In the genomic region with DNA sequence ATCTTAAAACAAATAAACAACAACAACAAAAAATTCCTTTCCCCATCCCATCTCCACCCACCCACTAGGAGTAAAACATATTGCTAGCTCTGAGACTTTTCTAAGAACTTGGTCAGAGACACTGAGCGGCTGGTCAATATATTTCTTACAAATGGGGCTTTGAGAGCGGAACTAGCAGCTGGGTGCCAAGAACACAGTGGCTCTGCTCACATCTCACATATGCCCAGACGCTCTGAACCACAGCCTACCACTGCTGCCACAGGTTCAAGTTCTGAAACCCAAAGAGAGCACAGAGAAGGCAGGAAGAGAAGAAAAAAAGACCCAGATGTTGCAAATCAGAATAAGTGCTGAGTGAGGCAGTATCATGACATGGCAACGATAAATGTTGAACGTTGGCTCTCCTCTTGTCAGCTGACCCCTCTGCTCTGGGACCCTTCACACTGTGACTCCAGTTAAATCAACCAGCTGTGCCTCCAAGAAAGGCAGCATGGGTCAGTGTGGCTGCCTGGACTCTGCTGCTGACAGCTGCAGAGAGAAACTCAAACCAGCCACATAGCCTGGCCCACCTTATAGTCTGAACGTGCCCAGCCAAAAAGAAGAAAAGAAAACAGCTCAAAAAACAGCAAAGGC, we compare ENCODE assay signal across 10 cellular contexts. TPM values are rescaled to one million over a fixed set of nuclear protein-coding genes. Genes with fewer than 3 reads are reported as not detected.
DNase-seq lines count a peak whose midpoint lies in the region; FAIRE-seq lines count a peak whose summit lies in the region.
"Had no signal": no experiment of that assay in that cellular context is flagged by ENCODE, and none has a peak within 500 bp of the region (broad histone marks: within the 10 kb centered on the region; RNA-seq: fewer than 3 reads in every experiment).

No MANE protein-coding gene starts in this region.

- intact Hi-C loops in activated naive CD4-positive, alpha-beta T cell treated with anti-CD3 and anti-CD28 coated beads for 36 hours (cut with micrococcal nuclease): loop anchor here (5.0 to 10.0 kb wide), 2 partner anchors 40 to 228 kb away; no protein-coding TSS in a partner anchor
- intact Hi-C loops in activated T-helper 2 cell treated with anti-CD3 and anti-CD28 coated beads, Interferon-gamma antibody, Interleukin-2, Interleukin-4, amounts not matched to agents 10 μg/mL and 5 μg/mL and 100 μg/mL, durations not matched to agents 14 hours and 24 hours and 36 hours (cut with micrococcal nuclease): loop anchor here (5.0 to 10.0 kb wide), 2 partner anchors 40 to 318 kb away; no protein-coding TSS in a partner anchor

- FAIRE-seq in frontal cortex (lab: Jason Lieb, UNC): no peak
- FAIRE-seq: kidney had no signal

- peak overlapping the region; percentile 69 for H3K4me3 Mint-ChIP-seq in activated naive CD4-positive, alpha-beta T cell treated with anti-CD3 and anti-CD28 coated beads for 36 hours
- peak overlapping the region; percentile 83 for H3K4me3 Mint-ChIP-seq in activated T-helper 2 cell treated with anti-CD3 and anti-CD28 coated beads, Interferon-gamma antibody, Interleukin-2, Interleukin-4, amounts not matched to agents 10 μg/mL and 5 μg/mL and 100 μg/mL, durations not matched to agents 14 hours and 24 hours and 36 hours (ENCODE audit: low read depth)

- peak overlapping the region; percentile 68 for H3K27ac Mint-ChIP-seq in activated naive CD4-positive, alpha-beta T cell treated with anti-CD3 and anti-CD28 coated beads for 36 hours
- peak overlapping the region; percentile 96 for H3K27ac Mint-ChIP-seq in activated T-helper 2 cell treated with anti-CD3 and anti-CD28 coated beads, Interferon-gamma antibody, Interleukin-2, Interleukin-4, amounts not matched to agents 10 μg/mL and 5 μg/mL and 100 μg/mL, durations not matched to agents 14 hours and 24 hours and 36 hours

- H3K27ac ChIP-seq in substantia nigra (ENCODE audit: low read depth, low read length, poor library complexity, severe bottlenecking): peak overlapping the region; percentile 19

- CTCF ChIA-PET in activated naive CD4-positive, alpha-beta T cell treated with anti-CD3 and anti-CD28 coated beads for 36 hours (lab: Charles Lee): interaction anchor here (0.7 to 2.7 kb wide), 19 partner anchors 10 to 400 kb away, joined by 3 to 11 read pairs (median 4); partner anchors contain the start of gene HIVEP3

- H3K27me3 Mint-ChIP-seq in activated naive CD4-positive, alpha-beta T cell treated with anti-CD3 and anti-CD28 coated beads for 36 hours (ENCODE audit: low read depth): no peaks in the 10 kb centered on the region
- H3K27me3 Mint-ChIP-seq in activated T-helper 2 cell treated with anti-CD3 and anti-CD28 coated beads, Interferon-gamma antibody, Interleukin-2, Interleukin-4, amounts not matched to agents 10 μg/mL and 5 μg/mL and 100 μg/mL, durations not matched to agents 14 hours and 24 hours and 36 hours (ENCODE audit: low read depth): no peaks in the 10 kb centered on the region

- peaks cover 51% of the 10 kb centered on the region for H3K4me1 Mint-ChIP-seq in activated naive CD4-positive, alpha-beta T cell treated with anti-CD3 and anti-CD28 coated beads for 36 hours (ENCODE audit: low read depth)
- H3K4me1 Mint-ChIP-seq in activated T-helper 2 cell treated with anti-CD3 and anti-CD28 coated beads, Interferon-gamma antibody, Interleukin-2, Interleukin-4, amounts not matched to agents 10 μg/mL and 5 μg/mL and 100 μg/mL, durations not matched to agents 14 hours and 24 hours and 36 hours (ENCODE audit: low read depth): peaks cover 38% of the 10 kb centered on the region

- peak; percentile 46 for DNase-seq in activated naive CD4-positive, alpha-beta T cell treated with anti-CD3 and anti-CD28 coated beads for 36 hours
- no peak for DNase-seq in activated naive CD4-positive, alpha-beta T cell (lab: John Stamatoyannopoulos, UW)
- DNase-seq in activated T-helper 2 cell treated with anti-CD3 and anti-CD28 coated beads, Interferon-gamma antibody, Interleukin-2, Interleukin-4, amounts not matched to agents 10 μg/mL and 5 μg/mL and 100 μg/mL, durations not matched to agents 14 hours and 24 hours and 36 hours (ENCODE audit: low spot score): no peak
- DNase-seq in left kidney (ENCODE audit: low read depth, low spot score): peak; percentile 65
- DNase-seq in substantia nigra (lab: John Stamatoyannopoulos, UW): peak in 4 of 49 donors; percentile 4 to 40 (median 13)
- no peak for DNase-seq in OCI-M1 (lab: John Stamatoyannopoulos, UW)
- DNase-seq in NCI-H1930 (lab: John Stamatoyannopoulos, UW): no peak
- DNase-seq in frontal cortex (ENCODE audit: low spot score in 2 of 2): no peak
- DNase-seq: BE2C, kidney had no signal

- H3K36me3 Mint-ChIP-seq in activated naive CD4-positive, alpha-beta T cell treated with anti-CD3 and anti-CD28 coated beads for 36 hours (ENCODE audit: low read depth): no peaks in the 10 kb centered on the region
- H3K36me3 Mint-ChIP-seq in activated T-helper 2 cell treated with anti-CD3 and anti-CD28 coated beads, Interferon-gamma antibody, Interleukin-2, Interleukin-4, amounts not matched to agents 10 μg/mL and 5 μg/mL and 100 μg/mL, durations not matched to agents 14 hours and 24 hours and 36 hours (ENCODE audit: low read depth): no peaks in the 10 kb centered on the region

- no peaks in the 10 kb centered on the region for H3K9me3 Mint-ChIP-seq in activated naive CD4-positive, alpha-beta T cell treated with anti-CD3 and anti-CD28 coated beads for 36 hours
- no peaks in the 10 kb centered on the region for H3K9me3 Mint-ChIP-seq in activated T-helper 2 cell treated with anti-CD3 and anti-CD28 coated beads, Interferon-gamma antibody, Interleukin-2, Interleukin-4, amounts not matched to agents 10 μg/mL and 5 μg/mL and 100 μg/mL, durations not matched to agents 14 hours and 24 hours and 36 hours

RNA-seq across cellular contexts. Expression of gene HIVEP3, which starts 26.4 kb away (rescaled TPM):
- 10 to 100 TPM; 13.2 to 13.4 TPM for total RNA-seq in activated naive CD4-positive, alpha-beta T cell treated with anti-CD3 and anti-CD28 coated beads for 36 hours
- total RNA-seq in activated T-helper 2 cell treated with anti-CD3 and anti-CD28 coated beads, Interferon-gamma antibody, Interleukin-2, Interleukin-4, amounts not matched to agents 10 μg/mL and 5 μg/mL and 100 μg/mL, durations not matched to agents 14 hours and 24 hours and 36 hours: 33.7 and 34.2 TPM in 2 replicates
- 12.6 TPM for total RNA-seq in frontal cortex

Comparison
In these comparisons a context has a peak if more than half of its experiments do, and no peak if none do; other contexts are left out.
1. DNase-seq: peak in activated naive CD4-positive, alpha-beta T cell treated with anti-CD3 and anti-CD28 coated beads for 36 hours (single experiment) and left kidney (single experiment); none in activated naive CD4-positive, alpha-beta T cell (0 of 4), activated T-helper 2 cell treated with anti-CD3 and anti-CD28 coated beads, Interferon-gamma antibody, Interleukin-2, Interleukin-4, amounts not matched to agents 10 μg/mL and 5 μg/mL and 100 μg/mL, durations not matched to agents 14 hours and 24 hours and 36 hours (single experiment), OCI-M1 (single experiment), NCI-H1930 (0 of 2) and frontal cortex (0 of 2).